ENCODE assay signal across 11 cellular contexts in the genomic region with DNA sequence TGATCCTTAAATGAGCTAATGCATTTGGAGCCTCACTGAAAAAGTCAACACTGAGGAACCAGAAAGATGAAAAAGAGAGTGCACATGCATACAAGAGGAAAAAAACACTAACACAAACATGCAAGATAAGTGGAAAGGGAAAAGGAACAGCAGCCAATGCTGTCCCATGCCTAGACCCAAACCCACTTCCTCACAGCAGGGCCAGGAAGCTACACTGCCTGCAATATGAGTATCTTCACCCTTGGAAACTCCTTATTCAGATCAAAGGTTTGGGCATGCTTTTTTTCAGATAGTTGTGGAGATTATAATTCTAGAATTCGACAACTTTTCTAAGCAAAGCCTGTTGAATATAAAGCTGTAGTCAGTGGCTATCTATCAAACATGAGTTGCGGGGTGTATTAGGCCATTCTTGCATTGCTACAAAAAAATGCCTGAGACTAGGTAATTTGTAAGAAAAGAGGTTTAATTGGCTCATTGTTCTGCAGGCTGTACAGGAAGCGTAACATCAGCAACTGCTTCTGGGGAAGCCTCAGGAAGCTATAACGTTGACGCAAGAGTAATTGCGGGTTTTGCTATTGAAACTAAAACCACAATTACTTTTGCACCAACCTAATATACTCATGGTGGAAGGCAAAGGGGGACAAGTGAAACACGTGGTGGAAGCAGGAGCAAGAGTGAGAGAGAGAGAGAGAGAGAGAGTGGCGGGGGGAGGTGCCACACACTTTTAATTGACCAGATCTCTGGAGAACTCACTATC.
A peak's percentile ranks its signal among the peaks of the same experiment; 100 is the strongest.
DNase-seq lines count a peak whose midpoint lies in the region; ATAC-seq and TF ChIP-seq lines count a peak whose summit lies in the region.
"Had no signal": no experiment of that assay in that cellular context is flagged by ENCODE, and none has a peak within 500 bp of the region (broad histone marks: within the 10 kb centered on the region; RNA-seq: fewer than 3 reads in every experiment).

No MANE protein-coding gene starts in this region.

- H3K9ac ChIP-seq in Karpas-422 (ENCODE audit: low read length) = no peak overlapping the region
- H3K9ac ChIP-seq: neural progenitor cell had no signal

- no peak for TF ChIP-seq CTCF in suprapubic skin (IDR thresholded peaks at IDR 0.05)

- H3K4me3 ChIP-seq in suprapubic skin (no peak overlapping the region), Karpas-422 (ENCODE audit: low read length) (no peak overlapping the region)
- H3K4me3 ChIP-seq: neural progenitor cell, vagina had no signal

- H3K27me3 ChIP-seq in suprapubic skin = no peaks in the 10 kb centered on the region
- no peaks in the 10 kb centered on the region for H3K27me3 ChIP-seq in Karpas-422 (ENCODE audit: low read length)
- H3K27me3 ChIP-seq: neural progenitor cell, vagina had no signal

- no peak for TF ChIP-seq POLR2A in suprapubic skin (IDR thresholded peaks at IDR 0.05)

- H4K20me1 ChIP-seq in Karpas-422 (ENCODE audit: insufficient read depth, low read depth, low read length) = no peaks in the 10 kb centered on the region

- no peaks in the 10 kb centered on the region for H3K9me2 ChIP-seq in Karpas-422 (replicated peaks; ENCODE audit: insufficient read depth, low read length)

- H3K79me2 ChIP-seq in Karpas-422 (ENCODE audit: low read length) = no peaks in the 10 kb centered on the region

- H3K4me1 ChIP-seq in suprapubic skin (no peaks in the 10 kb centered on the region), Karpas-422 (ENCODE audit: low read length) (no peaks in the 10 kb centered on the region)
- H3K4me1 ChIP-seq: vagina had no signal

- WGBS in suprapubic skin = 72% methylated on average over 8 of the region's 8 CpGs

- peak; percentile 4 to 6 for DNase-seq in activated CD4-positive, alpha-beta T cell treated with anti-CD3 and anti-CD28 coated beads, Interleukin-2, amount 50 U/mL, for 48 hours
- DNase-seq in mesenteric fat pad (ENCODE audit: low spot score) (no peak), suprapubic skin (ENCODE audit: low spot score in 2 of 2) (no peak), Karpas-422 (no peak)
- DNase-seq in activated CD8-positive, alpha-beta memory T cell treated with anti-CD3 and anti-CD28 coated beads, Interleukin-2, amount 50 U/mL, for 4 hours = no peak
- DNase-seq: OCI-M1 had no signal

- H3K4me2 ChIP-seq in Karpas-422 (ENCODE audit: low read depth, low read length, poor library complexity, severe bottlenecking) = no peak overlapping the region
- H3K4me2 ChIP-seq: neural progenitor cell had no signal

- ATAC-seq in GM18511 (IDR thresholded peaks at IDR 0.05; ENCODE audit: unreplicated experiment) (peak; percentile 91), GM21381 (IDR thresholded peaks at IDR 0.05; ENCODE audit: unreplicated experiment) (peak; percentile 79), HG03280 (IDR thresholded peaks at IDR 0.05; ENCODE audit: unreplicated experiment) (peak; percentile 63)

- H3K36me3 ChIP-seq in suprapubic skin (no peaks in the 10 kb centered on the region), Karpas-422 (ENCODE audit: insufficient read depth, low read length) (no peaks in the 10 kb centered on the region)
- H3K36me3 ChIP-seq: neural progenitor cell, vagina had no signal

- no peak overlapping the region for H2AFZ ChIP-seq in Karpas-422 (ENCODE audit: low read length)
- H2AFZ ChIP-seq: neural progenitor cell had no signal

- TF ChIP-seq EP300 in suprapubic skin (IDR thresholded peaks at IDR 0.05) = no peak

- H3K27ac ChIP-seq in suprapubic skin = no peak overlapping the region
- no peak overlapping the region for H3K27ac ChIP-seq in Karpas-422 (ENCODE audit: low read length)
- H3K27ac ChIP-seq: neural progenitor cell, vagina had no signal

- H3K9me3 ChIP-seq in suprapubic skin = peaks cover 8% of the 10 kb centered on the region
- H3K9me3 ChIP-seq in Karpas-422 (ENCODE audit: low read length) = no peaks in the 10 kb centered on the region
- H3K9me3 ChIP-seq: vagina had no signal

Comparison
In these comparisons a context has a peak if more than half of its experiments do, and no peak if none do; other contexts are left out.
1. DNase-seq: peak in activated CD4-positive, alpha-beta T cell treated with anti-CD3 and anti-CD28 coated beads, Interleukin-2, amount 50 U/mL, for 48 hours (2 of 2); none in mesenteric fat pad (single experiment), suprapubic skin (0 of 2), Karpas-422 (single experiment) and activated CD8-positive, alpha-beta memory T cell treated with anti-CD3 and anti-CD28 coated beads, Interleukin-2, amount 50 U/mL, for 4 hours (single experiment).
2. Peak in every context shown above with its lines, with median percentiles within 50 percentile points of each other: ATAC-seq.